Comparison of ENCODE assay signal across 18 cellular contexts in the genomic region with DNA sequence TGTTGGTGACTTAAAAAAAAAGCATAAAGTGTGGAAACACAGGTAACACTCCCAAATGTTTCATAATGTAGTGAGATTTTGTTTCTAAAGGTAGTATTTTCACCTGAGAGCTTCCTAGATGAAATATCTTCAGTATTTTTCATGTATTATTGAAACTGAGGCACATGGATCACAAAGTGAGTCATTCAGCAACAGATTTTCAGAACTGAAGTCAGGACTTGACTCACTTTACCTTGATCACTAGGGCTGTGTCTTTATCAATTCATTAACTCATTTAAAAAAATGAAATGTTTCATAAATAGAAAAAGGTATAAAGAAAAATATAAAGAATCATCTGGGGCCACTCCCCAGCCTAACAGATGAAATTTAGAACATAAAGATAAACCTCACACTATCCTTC.
DNase-seq lines count a peak whose midpoint lies in the region; ATAC-seq, FAIRE-seq and TF ChIP-seq lines count a peak whose summit lies in the region.
"Had no signal": no experiment of that assay in that cellular context is flagged by ENCODE, and none has a peak within 500 bp of the region (broad histone marks: within the 10 kb centered on the region; RNA-seq: fewer than 3 reads in every experiment).

No MANE protein-coding gene starts in this region.

- H3K27me3 ChIP-seq in left ventricle myocardium inferior (ENCODE audit: low read depth) (no peaks in the 10 kb centered on the region), keratinocyte (ENCODE audit: control insufficient read depth, extremely low read depth, insufficient read depth, low read length) (no peaks in the 10 kb centered on the region), upper lobe of left lung (no peaks in the 10 kb centered on the region)

- FAIRE-seq in keratinocyte (lab: Jason Lieb, UNC) = peak; percentile 5

- H3K4me1 Mint-ChIP-seq in activated T-helper 17 cell treated with anti-CD3 and anti-CD28 coated beads, Interleukin-2, amount 50 U/mL, for 72 hours = no peaks in the 10 kb centered on the region

- no peak for DNase-seq in left ventricle myocardium inferior
- no peak for DNase-seq in Right ventricle myocardium inferior (ENCODE audit: missing footprints)
- no peak for DNase-seq in keratinocyte (ENCODE audit: low read depth, low spot score)
- DNase-seq in upper lobe of left lung = no peak
- no peak for DNase-seq in COLO829 (ENCODE audit: low spot score)
- DNase-seq: activated CD4-positive, CD25-positive, alpha-beta regulatory T cell treated with anti-CD3 and anti-CD28 coated beads, Interleukin-2, amount 50 U/mL, for 72 hours; activated CD8-positive, alpha-beta memory T cell treated with anti-CD3 and anti-CD28 coated beads, Interleukin-2, amount 50 U/mL, for 4 hours; cerebellar nuclear complex; GDM1; HCEC 1CT; mucosa of descending colon; NCI-H1048; NCI-H526 treated with DMSO at 0.1 percent for 48 hours had no signal

- peaks cover 14% of the 10 kb centered on the region for H3K79me2 ChIP-seq in keratinocyte (ENCODE audit: control insufficient read depth, insufficient read depth, low read length)

- peak overlapping the region; percentile 79 for H3K4me2 ChIP-seq in keratinocyte (ENCODE audit: control insufficient read depth, extremely low read depth, insufficient read depth, low read depth, low read length)

- no peak for TF ChIP-seq CTCF in left ventricle myocardium inferior (IDR thresholded peaks at IDR 0.05; ENCODE audit: borderline replicate concordance)
- TF ChIP-seq CTCF in keratinocyte (optimal IDR thresholded peaks at IDR 0.05 in 1 of 3, IDR thresholded peaks at IDR 0.05 in 1 of 3, conservative IDR thresholded peaks at IDR 0.05 in 1 of 3; ENCODE audit: extremely low read depth in 1 of 3, insufficient read depth in 2 of 3, low read length in 3 of 3) = no peak
- no peak for TF ChIP-seq CTCF in upper lobe of left lung (IDR thresholded peaks at IDR 0.05)

- no peaks in the 10 kb centered on the region for H3K9me1 ChIP-seq in keratinocyte (ENCODE audit: control insufficient read depth, extremely low read depth, insufficient read depth, low read length)

- H3K36me3 ChIP-seq in left ventricle myocardium inferior = no peaks in the 10 kb centered on the region
- H3K36me3 ChIP-seq in keratinocyte (ENCODE audit: control insufficient read depth in 2 of 2, extremely low read depth in 1 of 2, insufficient read depth in 2 of 2, low read length in 2 of 2) = no peaks in the 10 kb centered on the region
- no peaks in the 10 kb centered on the region for H3K36me3 ChIP-seq in upper lobe of left lung

- no peaks in the 10 kb centered on the region for H3K9me3 Mint-ChIP-seq in activated T-helper 17 cell treated with anti-CD3 and anti-CD28 coated beads, Interleukin-2, amount 50 U/mL, for 72 hours
- H3K9me3 Mint-ChIP-seq: IgD-negative memory B cell had no signal

- H3K9me3 ChIP-seq in left ventricle myocardium inferior (replicated peaks) (no peaks in the 10 kb centered on the region), keratinocyte (ENCODE audit: control insufficient read depth, low read depth, low read length) (no peaks in the 10 kb centered on the region), upper lobe of left lung (no peaks in the 10 kb centered on the region)
- H3K9me3 ChIP-seq: mucosa of descending colon had no signal

- intact Hi-C loops in left ventricle myocardium inferior (cut with micrococcal nuclease) (no loop called here), Right ventricle myocardium inferior (cut with DNase I) (loop anchor here (5.0 kb wide), 1 partner anchor 192 kb away; no protein-coding TSS in a partner anchor)

- H3K4me3 ChIP-seq in left ventricle myocardium inferior (peak overlapping the region; percentile 58), keratinocyte (ENCODE audit: control insufficient read depth in 2 of 3, extremely low read depth in 1 of 3, insufficient read depth in 2 of 3, low read depth in 1 of 3, low read length in 3 of 3) (peak overlapping the region in 2 of 3 experiments; percentile 34 to 72), upper lobe of left lung (peak overlapping the region in 3 of 4 donors; percentile 30 to 52 (median 45))
- H3K4me3 ChIP-seq: mucosa of descending colon had no signal

- H2AFZ ChIP-seq in keratinocyte (ENCODE audit: control insufficient read depth, low read length) = no peak overlapping the region

- H3K36me3 Mint-ChIP-seq in activated T-helper 17 cell treated with anti-CD3 and anti-CD28 coated beads, Interleukin-2, amount 50 U/mL, for 72 hours (ENCODE audit: low read depth) = no peaks in the 10 kb centered on the region

- H3K27ac ChIP-seq in left ventricle myocardium inferior (replicated peaks) (peak overlapping the region; percentile 88), keratinocyte (ENCODE audit: control insufficient read depth, insufficient read depth, low read length) (peak overlapping the region; percentile 91), upper lobe of left lung (peak overlapping the region in 2 of 4 donors; percentile 80 to 81)

- dilution Hi-C loops in keratinocyte (cut with MboI; ENCODE audit: extremely low pct_ligation_motif_present, low sequenced_read_pairs) = no loop called here

- H3K4me1 ChIP-seq in left ventricle myocardium inferior (peaks cover 30% of the 10 kb centered on the region), keratinocyte (ENCODE audit: control insufficient read depth, extremely low read depth, insufficient read depth, low read length) (peaks cover 30% of the 10 kb centered on the region), upper lobe of left lung (peaks cover 13 to 23% (median 14%) of the 10 kb centered on the region in 4 donors)

- H3K27ac Mint-ChIP-seq in activated T-helper 17 cell treated with anti-CD3 and anti-CD28 coated beads, Interleukin-2, amount 50 U/mL, for 72 hours = peak overlapping the region; percentile 68
- H3K27ac Mint-ChIP-seq: activated naive CD8-positive, alpha-beta T cell; IgD-negative memory B cell had no signal

- H3K9ac ChIP-seq in keratinocyte (ENCODE audit: control insufficient read depth, extremely low read depth, insufficient read depth, low read length) = peak overlapping the region; percentile 73

- no peak for ATAC-seq in Right ventricle myocardium inferior
- ATAC-seq in activated T-helper 17 cell treated with anti-CD3 and anti-CD28 coated beads, Interleukin-2, amount 50 U/mL, for 72 hours (replicated peaks) = peak; percentile 83
- ATAC-seq in upper lobe of left lung (ENCODE audit: low FRiP score in 2 of 2) = no peak
- ATAC-seq in HG02642 (IDR thresholded peaks at IDR 0.05; ENCODE audit: poor library complexity, unreplicated experiment) = no peak
- ATAC-seq in HG03520 (IDR thresholded peaks at IDR 0.05; ENCODE audit: unreplicated experiment) = no peak
- ATAC-seq: mucosa of descending colon had no signal

- no peak overlapping the region for H3K4me3 Mint-ChIP-seq in activated T-helper 17 cell treated with anti-CD3 and anti-CD28 coated beads, Interleukin-2, amount 50 U/mL, for 72 hours
- H3K4me3 Mint-ChIP-seq: activated naive CD8-positive, alpha-beta T cell had no signal

- TF ChIP-seq POLR2A in upper lobe of left lung (IDR thresholded peaks at IDR 0.05) = no peak

- TF ChIP-seq EP300 in upper lobe of left lung (IDR thresholded peaks at IDR 0.05) = no peak

- no peaks in the 10 kb centered on the region for H4K20me1 ChIP-seq in keratinocyte (ENCODE audit: control insufficient read depth, extremely low read depth, insufficient read depth, low read length)

- H3K27me3 Mint-ChIP-seq in activated T-helper 17 cell treated with anti-CD3 and anti-CD28 coated beads, Interleukin-2, amount 50 U/mL, for 72 hours = no peaks in the 10 kb centered on the region
- H3K27me3 Mint-ChIP-seq: activated naive CD8-positive, alpha-beta T cell; IgD-negative memory B cell had no signal
